2 cellular contexts compared by ENCODE assay signal in the genomic region with DNA sequence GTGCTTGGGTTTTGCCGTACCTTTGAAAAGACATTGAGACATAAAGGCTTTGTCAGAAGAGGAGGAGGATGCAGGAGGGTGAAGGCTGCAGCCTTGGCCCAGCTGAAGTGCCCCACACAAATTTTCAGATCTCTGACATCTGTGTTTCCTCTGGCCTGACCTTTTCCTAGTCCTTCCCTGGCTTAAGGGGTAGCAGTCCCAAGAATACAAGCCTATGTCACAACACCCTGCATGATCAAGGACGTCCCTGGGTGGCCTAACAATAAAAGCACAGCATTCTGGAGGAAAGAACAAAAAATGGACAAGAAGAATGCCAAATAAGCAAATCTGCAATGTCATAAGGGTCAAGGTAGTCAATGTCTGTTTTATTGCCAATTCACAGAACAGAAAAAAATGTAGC.
A peak's percentile ranks its signal among the peaks of the same experiment; 100 is the strongest.
TF ChIP-seq lines count a peak whose summit lies in the region.

No MANE protein-coding gene starts in this region.

TF ChIP-seq in K562, 482 proteins besides CTCF, POLR2A, EP300 and RAD21:
- TF ChIP-seq C11orf30 (IDR thresholded peaks at IDR 0.05; ENCODE audit: low read depth) (peak; percentile 26), ZNF830 (CRISPR knock-in tag; IDR thresholded peaks at IDR 0.05) (no peak), PHB2 (IDR thresholded peaks at IDR 0.05; ENCODE audit: low read depth) (no peak), ZNF316 (IDR thresholded peaks at IDR 0.05) (peak; percentile 50)
- TF ChIP-seq, protein P1, sequence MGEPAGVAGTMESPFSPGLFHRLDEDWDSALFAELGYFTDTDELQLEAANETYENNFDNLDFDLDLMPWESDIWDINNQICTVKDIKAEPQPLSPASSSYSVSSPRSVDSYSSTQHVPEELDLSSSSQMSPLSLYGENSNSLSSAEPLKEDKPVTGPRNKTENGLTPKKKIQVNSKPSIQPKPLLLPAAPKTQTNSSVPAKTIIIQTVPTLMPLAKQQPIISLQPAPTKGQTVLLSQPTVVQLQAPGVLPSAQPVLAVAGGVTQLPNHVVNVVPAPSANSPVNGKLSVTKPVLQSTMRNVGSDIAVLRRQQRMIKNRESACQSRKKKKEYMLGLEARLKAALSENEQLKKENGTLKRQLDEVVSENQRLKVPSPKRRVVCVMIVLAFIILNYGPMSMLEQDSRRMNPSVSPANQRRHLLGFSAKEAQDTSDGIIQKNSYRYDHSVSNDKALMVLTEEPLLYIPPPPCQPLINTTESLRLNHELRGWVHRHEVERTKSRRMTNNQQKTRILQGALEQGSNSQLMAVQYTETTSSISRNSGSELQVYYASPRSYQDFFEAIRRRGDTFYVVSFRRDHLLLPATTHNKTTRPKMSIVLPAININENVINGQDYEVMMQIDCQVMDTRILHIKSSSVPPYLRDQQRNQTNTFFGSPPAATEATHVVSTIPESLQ (CRISPR knock-in tag; IDR thresholded peaks at IDR 0.05): no peak
- TF ChIP-seq, protein P2, sequence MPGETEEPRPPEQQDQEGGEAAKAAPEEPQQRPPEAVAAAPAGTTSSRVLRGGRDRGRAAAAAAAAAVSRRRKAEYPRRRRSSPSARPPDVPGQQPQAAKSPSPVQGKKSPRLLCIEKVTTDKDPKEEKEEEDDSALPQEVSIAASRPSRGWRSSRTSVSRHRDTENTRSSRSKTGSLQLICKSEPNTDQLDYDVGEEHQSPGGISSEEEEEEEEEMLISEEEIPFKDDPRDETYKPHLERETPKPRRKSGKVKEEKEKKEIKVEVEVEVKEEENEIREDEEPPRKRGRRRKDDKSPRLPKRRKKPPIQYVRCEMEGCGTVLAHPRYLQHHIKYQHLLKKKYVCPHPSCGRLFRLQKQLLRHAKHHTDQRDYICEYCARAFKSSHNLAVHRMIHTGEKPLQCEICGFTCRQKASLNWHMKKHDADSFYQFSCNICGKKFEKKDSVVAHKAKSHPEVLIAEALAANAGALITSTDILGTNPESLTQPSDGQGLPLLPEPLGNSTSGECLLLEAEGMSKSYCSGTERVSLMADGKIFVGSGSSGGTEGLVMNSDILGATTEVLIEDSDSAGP (CRISPR knock-in tag; IDR thresholded peaks at IDR 0.05): no peak

TF ChIP-seq in SK-N-SH, 30 proteins besides CTCF, POLR2A, EP300 and RAD21:
- no peak for TF ChIP-seq CHD2 (IDR thresholded peaks at IDR 0.05; ENCODE audit: low read length, partially characterized antibody)
- TF ChIP-seq FOXJ3 (CRISPR knock-in tag; IDR thresholded peaks at IDR 0.05): no peak
- no peak for TF ChIP-seq MXI1 (IDR thresholded peaks at IDR 0.05; ENCODE audit: low read depth, low read length)
- TF ChIP-seq, protein P3, sequence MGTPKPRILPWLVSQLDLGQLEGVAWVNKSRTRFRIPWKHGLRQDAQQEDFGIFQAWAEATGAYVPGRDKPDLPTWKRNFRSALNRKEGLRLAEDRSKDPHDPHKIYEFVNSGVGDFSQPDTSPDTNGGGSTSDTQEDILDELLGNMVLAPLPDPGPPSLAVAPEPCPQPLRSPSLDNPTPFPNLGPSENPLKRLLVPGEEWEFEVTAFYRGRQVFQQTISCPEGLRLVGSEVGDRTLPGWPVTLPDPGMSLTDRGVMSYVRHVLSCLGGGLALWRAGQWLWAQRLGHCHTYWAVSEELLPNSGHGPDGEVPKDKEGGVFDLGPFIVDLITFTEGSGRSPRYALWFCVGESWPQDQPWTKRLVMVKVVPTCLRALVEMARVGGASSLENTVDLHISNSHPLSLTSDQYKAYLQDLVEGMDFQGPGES (IDR thresholded peaks at IDR 0.05; ENCODE audit: low read depth, low read length): no peak
- TF ChIP-seq GABPA (IDR thresholded peaks at IDR 0.05; ENCODE audit: low read depth): no peak
- no peak for TF ChIP-seq SIN3A (IDR thresholded peaks at IDR 0.05; ENCODE audit: borderline replicate concordance, low read depth, low read length)
- TF ChIP-seq POLR2AphosphoS5 (IDR thresholded peaks at IDR 0.05; ENCODE audit: low read depth, low read length): no peak
- no peak for TF ChIP-seq ELF1 (IDR thresholded peaks at IDR 0.05)
- TF ChIP-seq TAF1 (IDR thresholded peaks at IDR 0.05; ENCODE audit: borderline replicate concordance, low read depth, low read length): no peak
- no peak for TF ChIP-seq YY1 (IDR thresholded peaks at IDR 0.05; ENCODE audit: low read depth)
- no peak for TF ChIP-seq NRF1 (IDR thresholded peaks at IDR 0.05; ENCODE audit: low read depth, low read length)
- TF ChIP-seq, protein P4, sequence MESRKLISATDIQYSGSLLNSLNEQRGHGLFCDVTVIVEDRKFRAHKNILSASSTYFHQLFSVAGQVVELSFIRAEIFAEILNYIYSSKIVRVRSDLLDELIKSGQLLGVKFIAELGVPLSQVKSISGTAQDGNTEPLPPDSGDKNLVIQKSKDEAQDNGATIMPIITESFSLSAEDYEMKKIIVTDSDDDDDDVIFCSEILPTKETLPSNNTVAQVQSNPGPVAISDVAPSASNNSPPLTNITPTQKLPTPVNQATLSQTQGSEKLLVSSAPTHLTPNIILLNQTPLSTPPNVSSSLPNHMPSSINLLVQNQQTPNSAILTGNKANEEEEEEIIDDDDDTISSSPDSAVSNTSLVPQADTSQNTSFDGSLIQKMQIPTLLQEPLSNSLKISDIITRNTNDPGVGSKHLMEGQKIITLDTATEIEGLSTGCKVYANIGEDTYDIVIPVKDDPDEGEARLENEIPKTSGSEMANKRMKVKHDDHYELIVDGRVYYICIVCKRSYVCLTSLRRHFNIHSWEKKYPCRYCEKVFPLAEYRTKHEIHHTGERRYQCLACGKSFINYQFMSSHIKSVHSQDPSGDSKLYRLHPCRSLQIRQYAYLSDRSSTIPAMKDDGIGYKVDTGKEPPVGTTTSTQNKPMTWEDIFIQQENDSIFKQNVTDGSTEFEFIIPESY (IDR thresholded peaks at IDR 0.05; ENCODE audit: borderline replicate concordance, low read depth): no peak
- TF ChIP-seq TCF12 (IDR thresholded peaks at IDR 0.05): no peak
- no peak for TF ChIP-seq RCOR1 (IDR thresholded peaks at IDR 0.05; ENCODE audit: low read length)
